ENCODE assay signal across 16 cellular contexts in genomic region chr17:29129731-29130130, GRCh38.
"Had no signal": no experiment of that assay in that cellular context is flagged by ENCODE, and none has a peak within 500 bp of the region (broad histone marks: within the 10 kb centered on the region; RNA-seq: fewer than 3 reads in every experiment).

No MANE protein-coding gene starts in this region.

- H3K9me3 ChIP-seq: body of pancreas, transverse colon had no signal

- H3K4me3 ChIP-seq: body of pancreas, hepatocyte, transverse colon had no signal

- H3K36me3 ChIP-seq: transverse colon had no signal

- H2AFZ ChIP-seq: hepatocyte had no signal

- ATAC-seq: body of pancreas; naive thymus-derived CD8-positive, alpha-beta T cell had no signal

- H3K4me2 ChIP-seq: hepatocyte had no signal

- H3K27me3 ChIP-seq: body of pancreas, hepatocyte, transverse colon had no signal

- H3K27ac ChIP-seq: body of pancreas, epithelial cell of prostate, hepatocyte, transverse colon had no signal

- DNase-seq: activated CD4-positive, alpha-beta T cell treated with anti-CD3 and anti-CD28 coated beads for 1 hour; activated CD4-positive, alpha-beta T cell treated with anti-CD3 and anti-CD28 coated beads, Interleukin-2, amount 50 U/mL, for 48 hours; activated naive CD4-positive, alpha-beta T cell; central memory CD4-positive, alpha-beta T cell; endodermal cell; foreskin fibroblast; islet precursor cell; mesenchymal stem cell; naive thymus-derived CD8-positive, alpha-beta T cell; retina; SW 1271; T-helper 2 cell; transverse colon had no signal
